Comparison of ENCODE assay signal across 1 cellular context in the genomic region with DNA sequence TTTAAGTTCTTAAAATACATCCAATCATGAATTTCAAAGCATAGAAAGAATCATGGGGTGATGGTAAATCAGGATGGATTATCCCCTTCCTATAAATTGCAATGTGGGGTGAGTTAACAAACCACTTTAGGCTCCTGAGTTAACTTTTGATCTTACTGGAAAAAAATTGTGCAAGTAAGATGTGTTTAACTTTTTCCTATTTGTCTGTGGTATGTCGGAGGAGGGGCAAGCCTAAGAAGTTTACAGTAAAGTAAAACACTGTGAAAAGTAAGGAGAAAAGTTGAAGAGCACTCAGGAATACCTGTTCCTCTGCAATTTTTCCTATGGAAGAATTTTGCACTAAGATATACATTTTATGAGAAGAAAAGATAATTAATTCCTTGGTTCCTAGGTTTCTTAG.
TF ChIP-seq lines count a peak whose summit lies in the region.

No MANE protein-coding gene starts in this region.

TF ChIP-seq in HCT116, 20 proteins besides CTCF, POLR2A, EP300 and RAD21:
- TF ChIP-seq POLR2AphosphoS5 (IDR thresholded peaks at IDR 0.05; ENCODE audit: low read depth, low read length) (no peak), CBX3 (IDR thresholded peaks at IDR 0.05; ENCODE audit: low read depth) (no peak), CEBPB (IDR thresholded peaks at IDR 0.05; ENCODE audit: low read depth) (no peak), FOSL1 (IDR thresholded peaks at IDR 0.05; ENCODE audit: low read depth) (no peak), TCF7L2 (IDR thresholded peaks at IDR 0.05; ENCODE audit: borderline replicate concordance, extremely low read depth, insufficient read depth, insufficient read length) (no peak), ZFX (IDR thresholded peaks at IDR 0.05) (no peak), EZH2phosphoT487 (IDR thresholded peaks at IDR 0.05; ENCODE audit: borderline replicate concordance) (no peak), EGR1 (IDR thresholded peaks at IDR 0.05; ENCODE audit: low read depth) (no peak), JUND (IDR thresholded peaks at IDR 0.05) (no peak), SRF (IDR thresholded peaks at IDR 0.05; ENCODE audit: low read depth) (no peak), SIN3A (IDR thresholded peaks at IDR 0.05; ENCODE audit: low read depth) (no peak), EZH2 (IDR thresholded peaks at IDR 0.05) (no peak), SP1 (IDR thresholded peaks at IDR 0.05; ENCODE audit: low read depth) (no peak; the same call in 1 of the 2 replicates)
- TF ChIP-seq, protein P1, sequence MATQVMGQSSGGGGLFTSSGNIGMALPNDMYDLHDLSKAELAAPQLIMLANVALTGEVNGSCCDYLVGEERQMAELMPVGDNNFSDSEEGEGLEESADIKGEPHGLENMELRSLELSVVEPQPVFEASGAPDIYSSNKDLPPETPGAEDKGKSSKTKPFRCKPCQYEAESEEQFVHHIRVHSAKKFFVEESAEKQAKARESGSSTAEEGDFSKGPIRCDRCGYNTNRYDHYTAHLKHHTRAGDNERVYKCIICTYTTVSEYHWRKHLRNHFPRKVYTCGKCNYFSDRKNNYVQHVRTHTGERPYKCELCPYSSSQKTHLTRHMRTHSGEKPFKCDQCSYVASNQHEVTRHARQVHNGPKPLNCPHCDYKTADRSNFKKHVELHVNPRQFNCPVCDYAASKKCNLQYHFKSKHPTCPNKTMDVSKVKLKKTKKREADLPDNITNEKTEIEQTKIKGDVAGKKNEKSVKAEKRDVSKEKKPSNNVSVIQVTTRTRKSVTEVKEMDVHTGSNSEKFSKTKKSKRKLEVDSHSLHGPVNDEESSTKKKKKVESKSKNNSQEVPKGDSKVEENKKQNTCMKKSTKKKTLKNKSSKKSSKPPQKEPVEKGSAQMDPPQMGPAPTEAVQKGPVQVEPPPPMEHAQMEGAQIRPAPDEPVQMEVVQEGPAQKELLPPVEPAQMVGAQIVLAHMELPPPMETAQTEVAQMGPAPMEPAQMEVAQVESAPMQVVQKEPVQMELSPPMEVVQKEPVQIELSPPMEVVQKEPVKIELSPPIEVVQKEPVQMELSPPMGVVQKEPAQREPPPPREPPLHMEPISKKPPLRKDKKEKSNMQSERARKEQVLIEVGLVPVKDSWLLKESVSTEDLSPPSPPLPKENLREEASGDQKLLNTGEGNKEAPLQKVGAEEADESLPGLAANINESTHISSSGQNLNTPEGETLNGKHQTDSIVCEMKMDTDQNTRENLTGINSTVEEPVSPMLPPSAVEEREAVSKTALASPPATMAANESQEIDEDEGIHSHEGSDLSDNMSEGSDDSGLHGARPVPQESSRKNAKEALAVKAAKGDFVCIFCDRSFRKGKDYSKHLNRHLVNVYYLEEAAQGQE (IDR thresholded peaks at IDR 0.05; ENCODE audit: low read depth): no peak
- TF ChIP-seq, protein P2, sequence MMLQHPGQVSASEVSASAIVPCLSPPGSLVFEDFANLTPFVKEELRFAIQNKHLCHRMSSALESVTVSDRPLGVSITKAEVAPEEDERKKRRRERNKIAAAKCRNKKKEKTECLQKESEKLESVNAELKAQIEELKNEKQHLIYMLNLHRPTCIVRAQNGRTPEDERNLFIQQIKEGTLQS (IDR thresholded peaks at IDR 0.05): no peak
